Comparison of ENCODE assay signal across 14 cellular contexts in the genomic region with DNA sequence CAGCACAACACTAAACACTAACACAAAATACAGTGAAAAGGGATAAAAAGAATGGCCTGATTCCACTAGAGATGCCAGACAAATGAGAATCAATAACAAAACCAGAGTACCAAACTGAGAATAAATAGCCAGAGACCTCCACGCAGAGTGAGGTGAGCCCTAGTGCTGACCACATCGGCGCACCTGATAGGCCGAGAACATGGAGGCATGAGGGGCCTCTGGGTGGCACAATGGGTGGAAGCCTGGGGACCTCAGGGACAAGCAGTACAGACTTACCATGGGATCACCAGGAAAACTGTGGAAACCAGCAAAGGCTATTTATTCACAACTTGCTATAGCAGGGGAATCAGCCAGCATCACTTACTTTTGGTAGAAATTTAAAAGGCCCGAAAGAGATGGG. TPM values are rescaled to one million over a fixed set of nuclear protein-coding genes. Genes with fewer than 3 reads are reported as not detected.
DNase-seq lines count a peak whose midpoint lies in the region; ATAC-seq and TF ChIP-seq lines count a peak whose summit lies in the region.
"Had no signal": no experiment of that assay in that cellular context is flagged by ENCODE, and none has a peak within 500 bp of the region (broad histone marks: within the 10 kb centered on the region; RNA-seq: fewer than 3 reads in every experiment).

No MANE protein-coding gene starts in this region.

- H3K27ac ChIP-seq in SK-N-SH (ENCODE audit: low read depth in 2 of 2, low read length in 1 of 2): no peak overlapping the region; a peak in 1 of 4 replicates
- H3K27ac ChIP-seq in endodermal cell (ENCODE audit: low read depth, low read length): no peak overlapping the region

- peaks cover 14 to 22% of the 10 kb centered on the region in 2 experiments; a peak in 3 of 4 replicates for H3K4me1 ChIP-seq in SK-N-SH (ENCODE audit: control insufficient read depth in 1 of 2, insufficient read depth in 2 of 2, low read depth in 1 of 2, low read length in 1 of 2)
- no peaks in the 10 kb centered on the region for H3K4me1 ChIP-seq in endodermal cell (ENCODE audit: control insufficient read depth, insufficient read depth, low read length)
- peaks cover 20% of the 10 kb centered on the region for H3K4me1 ChIP-seq in skeletal muscle satellite cell (ENCODE audit: control insufficient read depth, insufficient read depth, low read length)

- H3K27ac Mint-ChIP-seq in activated CD4-positive, alpha-beta T cell treated with anti-CD3 and anti-CD28 coated beads, Interleukin-2, amount 10 ng/mL, durations not matched to agents 24 days and 14 days: peak overlapping the region; percentile 67
- H3K27ac Mint-ChIP-seq in endodermal cell: no peak overlapping the region

- H3K9me3 ChIP-seq in SK-N-SH (no peaks in the 10 kb centered on the region), endodermal cell (ENCODE audit: control insufficient read depth, low read length) (no peaks in the 10 kb centered on the region), skeletal muscle satellite cell (replicated peaks; ENCODE audit: low read length) (no peaks in the 10 kb centered on the region)
- H3K9me3 ChIP-seq: neutrophil, spleen had no signal

- H3K4me1 Mint-ChIP-seq in activated CD4-positive, alpha-beta T cell treated with anti-CD3 and anti-CD28 coated beads, Interleukin-2, amount 10 ng/mL, durations not matched to agents 24 days and 14 days: peaks cover 61% of the 10 kb centered on the region
- peaks cover 10% of the 10 kb centered on the region for H3K4me1 Mint-ChIP-seq in endodermal cell

- no peaks in the 10 kb centered on the region for H3K9me3 Mint-ChIP-seq in activated CD4-positive, alpha-beta T cell treated with anti-CD3 and anti-CD28 coated beads, Interleukin-2, amount 10 ng/mL, durations not matched to agents 24 days and 14 days
- no peaks in the 10 kb centered on the region for H3K9me3 Mint-ChIP-seq in endodermal cell

- H3K9ac ChIP-seq in SK-N-SH (no peak overlapping the region), endodermal cell (ENCODE audit: extremely low read depth, low read length, poor library complexity, severe bottlenecking) (no peak overlapping the region), skeletal muscle satellite cell (ENCODE audit: low read depth, low read length) (no peak overlapping the region)

- peak; percentile 56 for DNase-seq in activated CD4-positive, alpha-beta T cell treated with anti-CD3 and anti-CD28 coated beads, Interleukin-2, amount 10 ng/mL, durations not matched to agents 24 days and 14 days
- DNase-seq in activated CD4-positive, alpha-beta T cell treated with anti-CD3 and anti-CD28 coated beads, Interleukin-2, amount 50 U/mL, for 4 hours: no peak
- DNase-seq in SK-N-SH: peak; percentile 21
- DNase-seq in endodermal cell: peak; percentile 31
- DNase-seq in activated effector memory CD4-positive, alpha-beta T cell treated with anti-CD3 and anti-CD28 coated beads, Interleukin-2, amount 50 U/mL, for 16 hours: no peak
- DNase-seq in OCI-M1 (lab: John Stamatoyannopoulos, UW): no peak
- DNase-seq: effector memory CD4-positive, alpha-beta T cell; NCI-H1436; NCI-H524 treated with DMSO at 0.1 percent for 48 hours; spleen; T-helper 9 cell had no signal

- peaks cover 46% of the 10 kb centered on the region for H3K79me2 ChIP-seq in SK-N-SH (ENCODE audit: insufficient read depth)

- ATAC-seq in GM18519 (IDR thresholded peaks at IDR 0.05; ENCODE audit: low FRiP score, unreplicated experiment): no peak

- H3K4me3 Mint-ChIP-seq in activated CD4-positive, alpha-beta T cell treated with anti-CD3 and anti-CD28 coated beads, Interleukin-2, amount 10 ng/mL, durations not matched to agents 24 days and 14 days: peak overlapping the region; percentile 93
- H3K4me3 Mint-ChIP-seq in endodermal cell: peak overlapping the region; percentile 88

- H3K4me2 ChIP-seq in SK-N-SH: peak overlapping the region; percentile 96
- H3K4me2 ChIP-seq in skeletal muscle satellite cell (ENCODE audit: low read length): peak overlapping the region; percentile 95

- H3K36me3 Mint-ChIP-seq in activated CD4-positive, alpha-beta T cell treated with anti-CD3 and anti-CD28 coated beads, Interleukin-2, amount 10 ng/mL, durations not matched to agents 24 days and 14 days (ENCODE audit: low read depth): peaks cover 22% of the 10 kb centered on the region
- H3K36me3 Mint-ChIP-seq in endodermal cell (ENCODE audit: low read depth): no peaks in the 10 kb centered on the region

- no peak for TF ChIP-seq EP300 in SK-N-SH (IDR thresholded peaks at IDR 0.05; ENCODE audit: borderline replicate concordance in 1 of 2, low read depth in 1 of 2, low read length in 1 of 2)

- 95% methylated on average over 5 of the region's 5 CpGs for WGBS in SK-N-SH (ENCODE audit: low lambda C conversion rate)
- WGBS in endodermal cell (ENCODE audit: insufficient coverage in 1 of 2, insufficient read length in 1 of 2), 2 experiments: 95% methylated on average over 5 of the region's 5 CpGs

- no peak overlapping the region for H2AFZ ChIP-seq in SK-N-SH (ENCODE audit: low read depth)

- H3K27me3 ChIP-seq in SK-N-SH (ENCODE audit: insufficient read depth) (no peaks in the 10 kb centered on the region), endodermal cell (ENCODE audit: control insufficient read depth, insufficient read depth, low read length, poor library complexity, severe bottlenecking) (no peaks in the 10 kb centered on the region), skeletal muscle satellite cell (ENCODE audit: control insufficient read depth, insufficient read depth, low read length) (no peaks in the 10 kb centered on the region)
- H3K27me3 ChIP-seq: neutrophil, spleen had no signal

- CTCF ChIA-PET in SK-N-SH (lab: Yijun Ruan, JAX): interaction anchor here (0.7 to 1.2 kb wide), 3 partner anchors 58 to 403 kb away, joined by 3 to 4 read pairs (median 3); no protein-coding TSS in a partner anchor

- TF ChIP-seq RAD21 in SK-N-SH (IDR thresholded peaks at IDR 0.05; ENCODE audit: low read length): no peak

- H3K36me3 ChIP-seq in SK-N-SH (replicated peaks in 1 of 2; ENCODE audit: control insufficient read depth in 1 of 2, insufficient read depth in 2 of 2, low read length in 1 of 2) (peaks cover 0 to 5% of the 10 kb centered on the region in 2 experiments), endodermal cell (ENCODE audit: control insufficient read depth, insufficient read depth, low read length) (no peaks in the 10 kb centered on the region), skeletal muscle satellite cell (ENCODE audit: insufficient read depth, low read length) (no peaks in the 10 kb centered on the region)
- H3K36me3 ChIP-seq: neutrophil, spleen had no signal

- POLR2A ChIA-PET in SK-N-SH (lab: Yijun Ruan, JAX): no interaction called here

- H3F3A ChIP-seq in SK-N-SH (replicated peaks; ENCODE audit: insufficient read depth): peaks cover 14% of the 10 kb centered on the region

- intact Hi-C loops in activated CD4-positive, alpha-beta T cell treated with anti-CD3 and anti-CD28 coated beads, Interleukin-2, amount 10 ng/mL, durations not matched to agents 24 days and 14 days (cut with micrococcal nuclease): loop anchor here (10.0 kb wide), 2 partner anchors 352 to 582 kb away; partner anchors contain the start of gene BMS1

- H3K4me3 ChIP-seq in SK-N-SH (ENCODE audit: low read depth in 2 of 2, low read length in 1 of 2) (peak overlapping the region in 1 of 2 experiments; percentile 93; a peak in 1 of 4 replicates), endodermal cell (ENCODE audit: low read length) (no peak overlapping the region), skeletal muscle satellite cell (ENCODE audit: low read length) (peak overlapping the region; percentile 81)

- H3K9me2 ChIP-seq in SK-N-SH: no peaks in the 10 kb centered on the region

- TF ChIP-seq CTCF in SK-N-SH (IDR thresholded peaks at IDR 0.05): no peak
- no peak for TF ChIP-seq CTCF in endodermal cell (conservative IDR thresholded peaks at IDR 0.05)

- no peaks in the 10 kb centered on the region for H3K27me3 Mint-ChIP-seq in activated CD4-positive, alpha-beta T cell treated with anti-CD3 and anti-CD28 coated beads, Interleukin-2, amount 10 ng/mL, durations not matched to agents 24 days and 14 days
- no peaks in the 10 kb centered on the region for H3K27me3 Mint-ChIP-seq in endodermal cell (ENCODE audit: insufficient read depth)

- H4K20me1 ChIP-seq in SK-N-SH (ENCODE audit: insufficient read depth): peaks cover 19% of the 10 kb centered on the region

TF ChIP-seq in SK-N-SH, 30 proteins besides CTCF, POLR2A, EP300 and RAD21 (continues in another document):
- no peak for TF ChIP-seq CHD2 (IDR thresholded peaks at IDR 0.05; ENCODE audit: low read length, partially characterized antibody)
- no peak for TF ChIP-seq ELF1 (IDR thresholded peaks at IDR 0.05)
- TF ChIP-seq FOSL2 (IDR thresholded peaks at IDR 0.05; ENCODE audit: borderline replicate concordance, low read depth): no peak
- no peak for TF ChIP-seq TAF1 (IDR thresholded peaks at IDR 0.05; ENCODE audit: borderline replicate concordance, low read depth, low read length)
- TF ChIP-seq SMC3 (IDR thresholded peaks at IDR 0.05; ENCODE audit: low read depth, low read length): no peak
- no peak for TF ChIP-seq FOXM1 (IDR thresholded peaks at IDR 0.05; ENCODE audit: low read depth)
- TF ChIP-seq RXRA (IDR thresholded peaks at IDR 0.05; ENCODE audit: borderline replicate concordance, low read depth): no peak
- no peak for TF ChIP-seq POLR2AphosphoS5 (IDR thresholded peaks at IDR 0.05; ENCODE audit: low read depth, low read length)
- no peak for TF ChIP-seq GABPA (IDR thresholded peaks at IDR 0.05; ENCODE audit: low read depth)
- no peak for TF ChIP-seq RFX5 (IDR thresholded peaks at IDR 0.05; ENCODE audit: low read length)

RNA-seq across cellular contexts. Expression of gene CSGALNACT2, which starts 1.8 kb away (rescaled TPM):
- 24.7 and 25.9 TPM in 2 replicates for total RNA-seq in activated CD4-positive, alpha-beta T cell treated with anti-CD3 and anti-CD28 coated beads, Interleukin-2, amount 10 ng/mL, durations not matched to agents 24 days and 14 days
- polyA plus RNA-seq in SK-N-SH (2012; rRNA removed): 11.5 and 16.0 TPM in 2 replicates
- polyA plus RNA-seq in SK-N-SH (2012; cell fraction: cytosol; rRNA removed): 16.1 and 21.2 TPM in 2 replicates
- polyA plus RNA-seq in SK-N-SH (2012; cell fraction: nucleus; rRNA removed): 10.9 and 19.7 TPM in 2 replicates
- 1 to 10 TPM; 7.3 to 8.6 TPM for total RNA-seq in endodermal cell
- polyA plus RNA-seq in endodermal cell (2013, experiment 1 of 2): 13.6 TPM
- 12.1 TPM for polyA plus RNA-seq in endodermal cell (2013, experiment 2 of 2)
- total RNA-seq in skeletal muscle satellite cell (2012; rRNA removed): 14.7 and 14.9 TPM in 2 replicates

RNA-seq across cellular contexts. Expression of gene RET, which starts 59.6 kb away (rescaled TPM):
- total RNA-seq in activated CD4-positive, alpha-beta T cell treated with anti-CD3 and anti-CD28 coated beads, Interleukin-2, amount 10 ng/mL, durations not matched to agents 24 days and 14 days: 0.12 and 0.62 TPM in 2 replicates
- polyA plus RNA-seq in SK-N-SH (2012; rRNA removed): 3.2 and 6.8 TPM in 2 replicates
- 5.8 and 12.3 TPM in 2 replicates for polyA plus RNA-seq in SK-N-SH (2012; cell fraction: cytosol; rRNA removed)
- polyA plus RNA-seq in SK-N-SH (2012; cell fraction: nucleus; rRNA removed): 11.5 and 17.8 TPM in 2 replicates
- 1 to 10 TPM; 1.2 to 3.5 TPM for total RNA-seq in endodermal cell
- 2.6 TPM for polyA plus RNA-seq in endodermal cell (2013, experiment 1 of 2)
- 2.3 TPM for polyA plus RNA-seq in endodermal cell (2013, experiment 2 of 2)
- total RNA-seq in skeletal muscle satellite cell (2012; rRNA removed): under 0.01 TPM in 1 of 2 replicates, not detected in the other

Comparison
In these comparisons a context has a peak if more than half of its experiments do, and no peak if none do; other contexts are left out.
1. DNase-seq: peak in activated CD4-positive, alpha-beta T cell treated with anti-CD3 and anti-CD28 coated beads, Interleukin-2, amount 10 ng/mL, durations not matched to agents 24 days and 14 days (single experiment), SK-N-SH (single experiment) and endodermal cell (single experiment); none in activated CD4-positive, alpha-beta T cell treated with anti-CD3 and anti-CD28 coated beads, Interleukin-2, amount 50 U/mL, for 4 hours (0 of 2), activated effector memory CD4-positive, alpha-beta T cell treated with anti-CD3 and anti-CD28 coated beads, Interleukin-2, amount 50 U/mL, for 16 hours (single experiment) and OCI-M1 (single experiment).